ENCODE assay signal across 8 cellular contexts in genomic region chr6:13336553-13336952, GRCh38. TPM values are rescaled to one million over a fixed set of nuclear protein-coding genes. Genes with fewer than 3 reads are reported as not detected.
DNase-seq lines count a peak whose midpoint lies in the region; ATAC-seq and TF ChIP-seq lines count a peak whose summit lies in the region.

No MANE protein-coding gene starts in this region.

- H3K27me3 Mint-ChIP-seq in activated T-helper 1 cell treated with anti-CD3 and anti-CD28 coated beads, Interleukin-12 subunit alpha, Interleukin-12 subunit beta, Interleukin-2, Interleukin-4 antibody, amounts not matched to agents 30 ng/mL and 10 ng/mL and 1 ng/mL, durations not matched to agents 14 hours and 24 hours and 36 hours (ENCODE audit: insufficient read depth): peaks cover 9% of the 10 kb centered on the region
- peaks cover 9% of the 10 kb centered on the region for H3K27me3 Mint-ChIP-seq in neural progenitor cell (ENCODE audit: insufficient read depth, low read depth)

- H4K20me1 ChIP-seq in Loucy (ENCODE audit: insufficient read depth, low read length, poor library complexity, severe bottlenecking) (no peaks in the 10 kb centered on the region), neural progenitor cell (ENCODE audit: low read depth) (no peaks in the 10 kb centered on the region)

- TF ChIP-seq POLR2A in stomach (IDR thresholded peaks at IDR 0.05): no peak

- no peak for TF ChIP-seq EP300 in stomach (IDR thresholded peaks at IDR 0.05)

- H3K27me3 ChIP-seq in Loucy (ENCODE audit: insufficient read depth, low read length, poor library complexity, severe bottlenecking): no peaks in the 10 kb centered on the region
- no peaks in the 10 kb centered on the region for H3K27me3 ChIP-seq in neural progenitor cell
- H3K27me3 ChIP-seq in stomach: no peaks in the 10 kb centered on the region

- WGBS in stomach, 5 donors: 28 to 33% (median 30%) methylated on average over 9 to 11 of the region's 11 CpGs

- peaks cover 43% of the 10 kb centered on the region for H3K4me1 Mint-ChIP-seq in activated T-helper 1 cell treated with anti-CD3 and anti-CD28 coated beads, Interleukin-12 subunit alpha, Interleukin-12 subunit beta, Interleukin-2, Interleukin-4 antibody, amounts not matched to agents 30 ng/mL and 10 ng/mL and 1 ng/mL, durations not matched to agents 14 hours and 24 hours and 36 hours (ENCODE audit: low read depth)
- H3K4me1 Mint-ChIP-seq in neural progenitor cell: peaks cover 11% of the 10 kb centered on the region

- ATAC-seq in GM19455 (IDR thresholded peaks at IDR 0.05; ENCODE audit: unreplicated experiment): no peak

- H3K4me3 Mint-ChIP-seq in activated T-helper 1 cell treated with anti-CD3 and anti-CD28 coated beads, Interleukin-12 subunit alpha, Interleukin-12 subunit beta, Interleukin-2, Interleukin-4 antibody, amounts not matched to agents 30 ng/mL and 10 ng/mL and 1 ng/mL, durations not matched to agents 14 hours and 24 hours and 36 hours: no peak overlapping the region
- no peak overlapping the region for H3K4me3 Mint-ChIP-seq in neural progenitor cell

- H3F3A ChIP-seq in Loucy (ENCODE audit: low read depth): no peaks in the 10 kb centered on the region
- no peaks in the 10 kb centered on the region for H3F3A ChIP-seq in neural progenitor cell (ENCODE audit: low read depth)

- H3K27ac Mint-ChIP-seq in activated T-helper 1 cell treated with anti-CD3 and anti-CD28 coated beads, Interleukin-12 subunit alpha, Interleukin-12 subunit beta, Interleukin-2, Interleukin-4 antibody, amounts not matched to agents 30 ng/mL and 10 ng/mL and 1 ng/mL, durations not matched to agents 14 hours and 24 hours and 36 hours: no peak overlapping the region
- no peak overlapping the region for H3K27ac Mint-ChIP-seq in neural progenitor cell

- H3K9me3 Mint-ChIP-seq in activated T-helper 1 cell treated with anti-CD3 and anti-CD28 coated beads, Interleukin-12 subunit alpha, Interleukin-12 subunit beta, Interleukin-2, Interleukin-4 antibody, amounts not matched to agents 30 ng/mL and 10 ng/mL and 1 ng/mL, durations not matched to agents 14 hours and 24 hours and 36 hours: no peaks in the 10 kb centered on the region
- H3K9me3 Mint-ChIP-seq in neural progenitor cell: no peaks in the 10 kb centered on the region

- DNase-seq in Daoy (ENCODE audit: low read depth) (peak; percentile 86), RPMI7951 (ENCODE audit: low read depth) (peak; percentile 87), fibroblast of pulmonary artery (ENCODE audit: low read depth) (peak; percentile 94), neural progenitor cell (ENCODE audit: low spot score) (peak; percentile 77), stomach (peak; percentile 69)
- DNase-seq in activated T-helper 1 cell treated with anti-CD3 and anti-CD28 coated beads, Interleukin-12 subunit alpha, Interleukin-12 subunit beta, Interleukin-2, Interleukin-4 antibody, amounts not matched to agents 30 ng/mL and 10 ng/mL and 1 ng/mL, durations not matched to agents 14 hours and 24 hours and 36 hours (ENCODE audit: low spot score): peak; percentile 60

- H3K9me3 ChIP-seq in Loucy (ENCODE audit: insufficient read depth, low read depth, low read length) (no peaks in the 10 kb centered on the region), neural progenitor cell (ENCODE audit: low read depth) (no peaks in the 10 kb centered on the region), stomach (peaks cover 0 to 3% (median 1%) of the 10 kb centered on the region in 4 donors)

- H3K4me2 ChIP-seq in Loucy (ENCODE audit: low read depth, low read length, poor library complexity, severe bottlenecking) (no peak overlapping the region), neural progenitor cell (no peak overlapping the region)

- no peak overlapping the region for H3K4me3 ChIP-seq in Loucy (ENCODE audit: low read length, poor library complexity, severe bottlenecking)
- H3K4me3 ChIP-seq in fibroblast of pulmonary artery (replicated peaks; ENCODE audit: low read depth, low read length): no peak overlapping the region
- no peak overlapping the region for H3K4me3 ChIP-seq in neural progenitor cell
- no peak overlapping the region for H3K4me3 ChIP-seq in stomach

- no peaks in the 10 kb centered on the region for H3K79me2 ChIP-seq in Loucy (ENCODE audit: insufficient read depth, low read length)
- no peaks in the 10 kb centered on the region for H3K79me2 ChIP-seq in neural progenitor cell (ENCODE audit: low read depth)

- H3K4me1 ChIP-seq in Loucy (ENCODE audit: insufficient read depth, low read length, poor library complexity, severe bottlenecking) (peaks cover 4% of the 10 kb centered on the region), neural progenitor cell (no peaks in the 10 kb centered on the region), stomach (peaks cover 0 to 8% (median 0%) of the 10 kb centered on the region in 4 donors)

- H3K27ac ChIP-seq in neural progenitor cell (no peak overlapping the region), stomach (peak overlapping the region in 1 of 5 donors; percentile 18)

- no peaks in the 10 kb centered on the region for H3K36me3 ChIP-seq in Loucy (ENCODE audit: insufficient read depth, low read length)
- no peaks in the 10 kb centered on the region for H3K36me3 ChIP-seq in neural progenitor cell
- no peaks in the 10 kb centered on the region for H3K36me3 ChIP-seq in stomach

- intact Hi-C loops in activated T-helper 1 cell treated with anti-CD3 and anti-CD28 coated beads, Interleukin-12 subunit alpha, Interleukin-12 subunit beta, Interleukin-2, Interleukin-4 antibody, amounts not matched to agents 30 ng/mL and 10 ng/mL and 1 ng/mL, durations not matched to agents 14 hours and 24 hours and 36 hours (cut with micrococcal nuclease): loop anchor here (1.0 to 5.0 kb wide), 9 partner anchors 20 to 730 kb away; no protein-coding TSS in a partner anchor
- intact Hi-C loops in stomach (cut with DNase I; ENCODE audit: low total_unique reads): loop anchor here (10.0 kb wide), 1 partner anchor 422 kb away; no protein-coding TSS in a partner anchor

- peak; percentile 92 for TF ChIP-seq CTCF in Loucy (conservative IDR thresholded peaks at IDR 0.05; ENCODE audit: low read length)
- TF ChIP-seq CTCF in fibroblast of pulmonary artery (IDR thresholded peaks at IDR 0.05; ENCODE audit: low read length, missing control alignments): peak; percentile 95
- peak; percentile 91 for TF ChIP-seq CTCF in neural progenitor cell (IDR thresholded peaks at IDR 0.05)
- TF ChIP-seq CTCF in stomach (IDR thresholded peaks at IDR 0.05): peak in 6 of 7 experiments; percentile 45 to 97 (median 95)

- no peaks in the 10 kb centered on the region for H3K9me2 ChIP-seq in Loucy (replicated peaks; ENCODE audit: low read depth, low read length)

- H2AFZ ChIP-seq in Loucy (ENCODE audit: low read length): peak overlapping the region; percentile 50; the same call in 1 of the 2 replicates
- no peak overlapping the region for H2AFZ ChIP-seq in neural progenitor cell (replicated peaks)

- no peaks in the 10 kb centered on the region for H3K36me3 Mint-ChIP-seq in activated T-helper 1 cell treated with anti-CD3 and anti-CD28 coated beads, Interleukin-12 subunit alpha, Interleukin-12 subunit beta, Interleukin-2, Interleukin-4 antibody, amounts not matched to agents 30 ng/mL and 10 ng/mL and 1 ng/mL, durations not matched to agents 14 hours and 24 hours and 36 hours (ENCODE audit: low read depth)
- no peaks in the 10 kb centered on the region for H3K36me3 Mint-ChIP-seq in neural progenitor cell

- H3K9ac ChIP-seq in Loucy (ENCODE audit: low read depth, low read length, poor library complexity, severe bottlenecking) (no peak overlapping the region), neural progenitor cell (no peak overlapping the region)

RNA-seq across cellular contexts. Expression of gene TBC1D7, which starts 8.2 kb away (rescaled TPM):
- 55.1 and 56.2 TPM in 2 replicates for total RNA-seq in Daoy (2014; rRNA removed; shearing (Covaris generic))
- 41.9 and 43.9 TPM in 2 replicates for total RNA-seq in RPMI7951 (2014; rRNA removed; shearing (Covaris generic))
- 27.3 and 28.2 TPM in 2 replicates for total RNA-seq in activated T-helper 1 cell treated with anti-CD3 and anti-CD28 coated beads, Interleukin-12 subunit alpha, Interleukin-12 subunit beta, Interleukin-2, Interleukin-4 antibody, amounts not matched to agents 30 ng/mL and 10 ng/mL and 1 ng/mL, durations not matched to agents 14 hours and 24 hours and 36 hours
- 52.8 and 54.9 TPM in 2 replicates for total RNA-seq in neural progenitor cell (ENCODE audit: low replicate concordance)
- total RNA-seq in stomach: 10 to 100 TPM in 1 of 5 donors, 1 to 10 TPM in 3, not detected in 1; 2.7 to 20.4 (median 7.5) TPM
- 10 to 100 TPM in 2 of 3 donors, 1 to 10 TPM in 1; 8.2 to 15.3 (median 10.2) TPM for polyA plus RNA-seq in stomach
